3 cellular contexts compared by ENCODE assay signal in genomic region chr10:29788113-29788512, GRCh38.
TF ChIP-seq lines count a peak whose summit lies in the region.

No MANE protein-coding gene starts in this region.

TF ChIP-seq in A549, 52 proteins besides CTCF, POLR2A, EP300 and RAD21 (continued from another document):
- TF ChIP-seq KDM1A (IDR thresholded peaks at IDR 0.05; ENCODE audit: low read depth) (peak; percentile 87; the same call in 1 of the 2 replicates), HOXA7 (CRISPR knock-in tag; IDR thresholded peaks at IDR 0.05) (no peak), EHF (CRISPR knock-in tag; IDR thresholded peaks at IDR 0.05) (no peak)

TF ChIP-seq in HEK293, 187 proteins besides CTCF, POLR2A, EP300 and RAD21 (continued from another document):
- TF ChIP-seq ZNF423 (tag by site-specific recombination; IDR thresholded peaks at IDR 0.05) (no peak), ZEB2 (tag by site-specific recombination; IDR thresholded peaks at IDR 0.05) (no peak), SCRT1 (tag by site-specific recombination; IDR thresholded peaks at IDR 0.05; ENCODE audit: borderline replicate concordance) (no peak), ZNF514 (tag by site-specific recombination; IDR thresholded peaks at IDR 0.05) (no peak), ZNF239 (tag by site-specific recombination; IDR thresholded peaks at IDR 0.05) (no peak), ZNF596 (tag by site-specific recombination; IDR thresholded peaks at IDR 0.05) (no peak), ZNF146 (tag by site-specific recombination; IDR thresholded peaks at IDR 0.05) (peak; percentile 78), ZNF112 (tag by site-specific recombination; IDR thresholded peaks at IDR 0.05) (no peak), ZNF266 (tag by site-specific recombination; IDR thresholded peaks at IDR 0.05; ENCODE audit: low read depth) (no peak), SETDB1 (IDR thresholded peaks at IDR 0.05; ENCODE audit: insufficient read length, low read length) (peak; percentile 22), ZNF2 (tag by site-specific recombination; IDR thresholded peaks at IDR 0.05) (no peak), KLF17 (tag by site-specific recombination; IDR thresholded peaks at IDR 0.05) (no peak)
- TF ChIP-seq, protein P1, sequence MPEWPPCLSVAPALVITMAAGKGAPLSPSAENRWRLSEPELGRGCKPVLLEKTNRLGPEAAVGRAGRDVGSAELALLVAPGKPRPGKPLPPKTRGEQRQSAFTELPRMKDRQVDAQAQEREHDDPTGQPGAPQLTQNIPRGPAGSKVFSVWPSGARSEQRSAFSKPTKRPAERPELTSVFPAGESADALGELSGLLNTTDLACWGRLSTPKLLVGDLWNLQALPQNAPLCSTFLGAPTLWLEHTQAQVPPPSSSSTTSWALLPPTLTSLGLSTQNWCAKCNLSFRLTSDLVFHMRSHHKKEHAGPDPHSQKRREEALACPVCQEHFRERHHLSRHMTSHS (tag by site-specific recombination; IDR thresholded peaks at IDR 0.05): no peak
- TF ChIP-seq, protein P2, sequence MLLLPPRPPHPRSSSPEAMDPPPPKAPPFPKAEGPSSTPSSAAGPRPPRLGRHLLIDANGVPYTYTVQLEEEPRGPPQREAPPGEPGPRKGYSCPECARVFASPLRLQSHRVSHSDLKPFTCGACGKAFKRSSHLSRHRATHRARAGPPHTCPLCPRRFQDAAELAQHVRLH (tag by site-specific recombination; IDR thresholded peaks at IDR 0.05): no peak

TF ChIP-seq in H1, 55 proteins besides CTCF, POLR2A, EP300 and RAD21:
- TF ChIP-seq CBX8 (IDR thresholded peaks at IDR 0.05; ENCODE audit: borderline replicate concordance, low read depth, low read length) (no peak), KDM1A (IDR thresholded peaks at IDR 0.05; ENCODE audit: borderline replicate concordance, low read length) (0 out of 2 replicates have a peak, but pooled peaks have one; percentile 49), TAF1 (IDR thresholded peaks at IDR 0.05; ENCODE audit: low read depth, low read length) (no peak)
TF ChIP-seq in H1: peak in this region for 1.
